In the genomic region with DNA sequence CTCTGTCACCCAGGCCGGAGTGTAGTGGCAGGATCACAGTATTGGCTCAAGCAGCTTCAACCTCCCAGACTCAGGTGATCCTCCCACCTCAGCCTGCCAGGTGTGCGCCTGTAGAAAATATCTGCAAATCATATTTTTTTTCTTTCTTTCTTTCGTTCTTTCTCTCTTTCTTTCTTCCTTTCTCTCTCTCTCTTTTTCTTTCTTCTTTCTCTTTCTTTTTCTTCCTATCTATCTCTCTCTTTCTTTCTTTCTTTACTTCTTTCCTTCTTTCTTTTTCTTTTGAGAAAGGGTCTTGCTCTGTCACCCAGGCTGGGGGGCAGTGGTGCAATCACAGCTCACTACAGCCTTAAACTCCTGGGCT, we compare ENCODE assay signal across 31 cellular contexts. TPM values are rescaled to one million over a fixed set of nuclear protein-coding genes. Genes with fewer than 3 reads are reported as not detected.
"Had no signal": no experiment of that assay in that cellular context is flagged by ENCODE, and none has a peak within 500 bp of the region (broad histone marks: within the 10 kb centered on the region; RNA-seq: fewer than 3 reads in every experiment).

No MANE protein-coding gene starts in this region.

- H3K27me3 ChIP-seq: ovary had no signal

- H3K27ac Mint-ChIP-seq: activated CD4-positive, alpha-beta memory T cell treated with anti-CD3 and anti-CD28 coated beads, Interleukin-2, amount 10 ng/mL, durations not matched to agents 7 days and 5 days; activated CD4-positive, alpha-beta T cell treated with anti-CD3 and anti-CD28 coated beads, Interleukin-2, amount 10 ng/mL, durations not matched to agents 7 days and 5 days; activated naive CD4-positive, alpha-beta T cell treated with anti-CD3 and anti-CD28 coated beads, Interleukin-2, amount 50 U/mL, for 24 hours; activated T-cell treated with anti-CD3 and anti-CD28 coated beads, Interleukin-2, amount 50 U/mL, for 24 hours; activated T-helper 2 cell treated with anti-CD3 and anti-CD28 coated beads, Interferon-gamma antibody, Interleukin-2, Interleukin-4, amounts not matched to agents 10 μg/mL and 5 μg/mL and 100 μg/mL, durations not matched to agents 14 hours and 24 hours and 36 hours; immature natural killer cell; stimulated activated naive B cell treated with anti-CD40 and anti-IgM and Interleukin-4, amounts not matched to agents 10 μg/mL and 1 μg/mL and 100 μg/mL, for 72 hours; T-helper 17 cell had no signal

- H3K4me1 Mint-ChIP-seq: activated CD4-positive, alpha-beta memory T cell treated with anti-CD3 and anti-CD28 coated beads, Interleukin-2, amount 10 ng/mL, durations not matched to agents 7 days and 5 days; activated CD4-positive, alpha-beta T cell treated with anti-CD3 and anti-CD28 coated beads, Interleukin-2, amount 10 ng/mL, durations not matched to agents 7 days and 5 days; activated naive CD4-positive, alpha-beta T cell treated with anti-CD3 and anti-CD28 coated beads, Interleukin-2, amount 50 U/mL, for 24 hours; immature natural killer cell; stimulated activated naive B cell treated with anti-CD40 and anti-IgM and Interleukin-4, amounts not matched to agents 10 μg/mL and 1 μg/mL and 100 μg/mL, for 72 hours; T-helper 17 cell had no signal

- H3K9me3 Mint-ChIP-seq: immature natural killer cell had no signal

- H3K27me3 Mint-ChIP-seq: activated CD4-positive, alpha-beta memory T cell treated with anti-CD3 and anti-CD28 coated beads, Interleukin-2, amount 10 ng/mL, durations not matched to agents 7 days and 5 days; T-helper 17 cell had no signal

- ATAC-seq: gastroesophageal sphincter; stimulated activated naive B cell treated with anti-CD40 and anti-IgM and Interleukin-4, amounts not matched to agents 10 μg/mL and 1 μg/mL and 100 μg/mL, for 72 hours; T-helper 17 cell had no signal

- H3K36me3 ChIP-seq: breast epithelium, gastroesophageal sphincter, ovary, prostate gland, sigmoid colon, suprapubic skin, tibial artery had no signal

- H3K27ac ChIP-seq: breast epithelium, gastroesophageal sphincter, ovary, prostate gland, sigmoid colon, suprapubic skin, tibial artery had no signal

- H3K4me2 ChIP-seq: smooth muscle cell had no signal

- H3K36me3 Mint-ChIP-seq: stimulated activated naive B cell treated with anti-CD40 and anti-IgM and Interleukin-4, amounts not matched to agents 10 μg/mL and 1 μg/mL and 100 μg/mL, for 72 hours had no signal

- H3K4me1 ChIP-seq: breast epithelium, gastroesophageal sphincter, prostate gland, sigmoid colon, tibial artery had no signal

- FAIRE-seq: kidney had no signal

- DNase-seq: activated CD4-positive, alpha-beta memory T cell treated with anti-CD3 and anti-CD28 coated beads, Interleukin-2, amount 10 ng/mL, durations not matched to agents 7 days and 5 days; activated CD4-positive, alpha-beta T cell treated with anti-CD3 and anti-CD28 coated beads for 1 hour; activated CD4-positive, alpha-beta T cell treated with anti-CD3 and anti-CD28 coated beads, Interleukin-2, amount 10 ng/mL, durations not matched to agents 7 days and 5 days; activated CD8-positive, alpha-beta memory T cell treated with anti-CD3 and anti-CD28 coated beads, Interleukin-2, amount 50 U/mL, for 48 hours; activated T-cell treated with anti-CD3 and anti-CD28 coated beads, Interleukin-2, amount 50 U/mL, for 24 hours; central memory CD4-positive, alpha-beta T cell; effector CD4-positive, alpha-beta T cell; head of caudate nucleus; hypothalamus; immature natural killer cell; kidney; mammary epithelial cell; ovary; retina; sigmoid colon; stimulated activated CD4-positive, alpha-beta T cell treated with anti-CD3 and anti-CD28 coated beads, Interleukin-1b, Interleukin-23, amount 100 ng/mL, for 48 hours; stimulated activated naive B cell treated with anti-CD40 and anti-IgM and Interleukin-4, amounts not matched to agents 10 μg/mL and 1 μg/mL and 100 μg/mL, for 72 hours; T-helper 17 cell; T1000; tibial artery had no signal

- H3K4me3 Mint-ChIP-seq: activated CD4-positive, alpha-beta memory T cell treated with anti-CD3 and anti-CD28 coated beads, Interleukin-2, amount 10 ng/mL, durations not matched to agents 7 days and 5 days; activated CD4-positive, alpha-beta T cell treated with anti-CD3 and anti-CD28 coated beads, Interleukin-2, amount 10 ng/mL, durations not matched to agents 7 days and 5 days; activated naive CD4-positive, alpha-beta T cell treated with anti-CD3 and anti-CD28 coated beads, Interleukin-2, amount 50 U/mL, for 24 hours; activated T-cell treated with anti-CD3 and anti-CD28 coated beads, Interleukin-2, amount 50 U/mL, for 24 hours; immature natural killer cell; stimulated activated naive B cell treated with anti-CD40 and anti-IgM and Interleukin-4, amounts not matched to agents 10 μg/mL and 1 μg/mL and 100 μg/mL, for 72 hours; T-helper 17 cell had no signal

- H3K9me3 ChIP-seq: ovary, prostate gland, sigmoid colon, suprapubic skin had no signal

- H3K4me3 ChIP-seq: breast epithelium, gastroesophageal sphincter, ovary, prostate gland, sigmoid colon, smooth muscle cell, suprapubic skin, tibial artery had no signal

RNA-seq across cellular contexts. Expression of gene IGSF23, which starts 16.3 kb away (rescaled TPM):
- total RNA-seq: activated CD4-positive, alpha-beta memory T cell treated with anti-CD3 and anti-CD28 coated beads, Interleukin-2, amount 10 ng/mL, durations not matched to agents 7 days and 5 days; activated CD4-positive, alpha-beta T cell treated with anti-CD3 and anti-CD28 coated beads, Interleukin-2, amount 10 ng/mL, durations not matched to agents 7 days and 5 days; activated T-helper 2 cell treated with anti-CD3 and anti-CD28 coated beads, Interferon-gamma antibody, Interleukin-2, Interleukin-4, amounts not matched to agents 10 μg/mL and 5 μg/mL and 100 μg/mL, durations not matched to agents 14 hours and 24 hours and 36 hours; breast epithelium; gastroesophageal sphincter; kidney; left colon; mammary epithelial cell; mucosa of gallbladder; prostate gland; sigmoid colon; smooth muscle cell; suprapubic skin; T-helper 17 cell; ureter had no signal
- polyA plus RNA-seq: immature natural killer cell, mammary epithelial cell, neural cell, ovary, sigmoid colon, smooth muscle cell had no signal
